ENCODE assay signal across 27 cellular contexts in genomic region chr6:24147453-24148153, GRCh38. TPM values are rescaled to one million over a fixed set of nuclear protein-coding genes. Genes with fewer than 3 reads are reported as not detected.
"Had no signal": no experiment of that assay in that cellular context is flagged by ENCODE, and none has a peak within 500 bp of the region (broad histone marks: within the 10 kb centered on the region; RNA-seq: fewer than 3 reads in every experiment).

No MANE protein-coding gene starts in this region.

- H3K9me3 ChIP-seq: neutrophil, ovary, psoas muscle, upper lobe of left lung had no signal

- ATAC-seq: activated CD8-positive, alpha-beta memory T cell treated with anti-CD3 and anti-CD28 coated beads, Interleukin-2, amount 10 ng/mL, durations not matched to agents 7 days and 5 days; activated CD8-positive, alpha-beta T cell treated with anti-CD3 and anti-CD28 coated beads for 36 hours; activated naive CD8-positive, alpha-beta T cell treated with anti-CD3 and anti-CD28 coated beads, Interleukin-2, amount 50 U/mL, for 24 hours; foreskin keratinocyte; psoas muscle; right cardiac atrium; stimulated activated effector memory CD8-positive, alpha-beta T cell treated with anti-CD3 and anti-CD28 coated beads, Interleukin-12 subunit alpha, Interleukin-12 subunit beta, amount 100 ng/mL, for 72 hours; stimulated activated naive CD8-positive, alpha-beta T cell treated with anti-CD3 and anti-CD28 coated beads, Interleukin-15, amount 100 ng/mL, for 72 hours had no signal

- H3K36me3 ChIP-seq: left ventricle myocardium inferior, neutrophil, ovary, upper lobe of left lung, WERI-Rb-1 had no signal

- H3K4me3 Mint-ChIP-seq: activated CD4-positive, alpha-beta T cell treated with anti-CD3 and anti-CD28 coated beads, Interleukin-2, amount 10 ng/mL, durations not matched to agents 7 days and 5 days; activated CD8-positive, alpha-beta memory T cell treated with anti-CD3 and anti-CD28 coated beads, Interleukin-2, amount 10 ng/mL, durations not matched to agents 7 days and 5 days; activated CD8-positive, alpha-beta T cell treated with anti-CD3 and anti-CD28 coated beads for 36 hours; activated naive CD8-positive, alpha-beta T cell treated with anti-CD3 and anti-CD28 coated beads, Interleukin-2, amount 50 U/mL, for 24 hours; nephron; stimulated activated effector memory CD8-positive, alpha-beta T cell treated with anti-CD3 and anti-CD28 coated beads, Interleukin-12 subunit alpha, Interleukin-12 subunit beta, amount 100 ng/mL, for 72 hours; stimulated activated naive CD8-positive, alpha-beta T cell treated with anti-CD3 and anti-CD28 coated beads, Interleukin-15, amount 100 ng/mL, for 72 hours had no signal

- H3K4me3 ChIP-seq: left ventricle myocardium inferior, ovary, psoas muscle, upper lobe of left lung had no signal

- H3K27ac ChIP-seq: foreskin keratinocyte, left ventricle myocardium inferior, neutrophil, ovary, psoas muscle, upper lobe of left lung, WERI-Rb-1 had no signal

- H3K27me3 Mint-ChIP-seq: activated CD4-positive, alpha-beta T cell treated with anti-CD3 and anti-CD28 coated beads, Interleukin-2, amount 10 ng/mL, durations not matched to agents 7 days and 5 days; activated CD8-positive, alpha-beta memory T cell treated with anti-CD3 and anti-CD28 coated beads, Interleukin-2, amount 10 ng/mL, durations not matched to agents 7 days and 5 days; activated naive CD8-positive, alpha-beta T cell treated with anti-CD3 and anti-CD28 coated beads, Interleukin-2, amount 50 U/mL, for 24 hours had no signal

- H3K4me1 ChIP-seq: foreskin keratinocyte, left ventricle myocardium inferior, psoas muscle, upper lobe of left lung had no signal

- H3K27ac Mint-ChIP-seq: activated CD4-positive, alpha-beta T cell treated with anti-CD3 and anti-CD28 coated beads, Interleukin-2, amount 10 ng/mL, durations not matched to agents 7 days and 5 days; activated CD8-positive, alpha-beta memory T cell treated with anti-CD3 and anti-CD28 coated beads, Interleukin-2, amount 10 ng/mL, durations not matched to agents 7 days and 5 days; activated CD8-positive, alpha-beta T cell treated with anti-CD3 and anti-CD28 coated beads for 36 hours; activated naive CD8-positive, alpha-beta T cell treated with anti-CD3 and anti-CD28 coated beads, Interleukin-2, amount 50 U/mL, for 24 hours; stimulated activated effector memory CD8-positive, alpha-beta T cell treated with anti-CD3 and anti-CD28 coated beads, Interleukin-12 subunit alpha, Interleukin-12 subunit beta, amount 100 ng/mL, for 72 hours; stimulated activated naive CD8-positive, alpha-beta T cell treated with anti-CD3 and anti-CD28 coated beads, Interleukin-15, amount 100 ng/mL, for 72 hours had no signal

- H3K9me3 Mint-ChIP-seq: activated CD4-positive, alpha-beta T cell treated with anti-CD3 and anti-CD28 coated beads, Interleukin-2, amount 10 ng/mL, durations not matched to agents 7 days and 5 days; activated CD8-positive, alpha-beta T cell treated with anti-CD3 and anti-CD28 coated beads for 36 hours; nephron had no signal

- H3K4me1 Mint-ChIP-seq: activated CD4-positive, alpha-beta T cell treated with anti-CD3 and anti-CD28 coated beads, Interleukin-2, amount 10 ng/mL, durations not matched to agents 7 days and 5 days; activated CD8-positive, alpha-beta memory T cell treated with anti-CD3 and anti-CD28 coated beads, Interleukin-2, amount 10 ng/mL, durations not matched to agents 7 days and 5 days; activated naive CD8-positive, alpha-beta T cell treated with anti-CD3 and anti-CD28 coated beads, Interleukin-2, amount 50 U/mL, for 24 hours; nephron; stimulated activated effector memory CD8-positive, alpha-beta T cell treated with anti-CD3 and anti-CD28 coated beads, Interleukin-12 subunit alpha, Interleukin-12 subunit beta, amount 100 ng/mL, for 72 hours; stimulated activated naive CD8-positive, alpha-beta T cell treated with anti-CD3 and anti-CD28 coated beads, Interleukin-15, amount 100 ng/mL, for 72 hours had no signal

- H3K36me3 Mint-ChIP-seq: activated CD8-positive, alpha-beta memory T cell treated with anti-CD3 and anti-CD28 coated beads, Interleukin-2, amount 10 ng/mL, durations not matched to agents 7 days and 5 days; stimulated activated effector memory CD8-positive, alpha-beta T cell treated with anti-CD3 and anti-CD28 coated beads, Interleukin-12 subunit alpha, Interleukin-12 subunit beta, amount 100 ng/mL, for 72 hours had no signal

- H3K27me3 ChIP-seq: foreskin keratinocyte, neutrophil, ovary, upper lobe of left lung had no signal

- DNase-seq: activated CD4-positive, alpha-beta T cell treated with anti-CD3 and anti-CD28 coated beads, Interleukin-2, amount 10 ng/mL, durations not matched to agents 7 days and 5 days; activated CD4-positive, CD25-positive, alpha-beta regulatory T cell treated with anti-CD3 and anti-CD28 coated beads, Interleukin-2, amount 50 U/mL, for 72 hours; activated CD8-positive, alpha-beta memory T cell treated with anti-CD3 and anti-CD28 coated beads, Interleukin-2, amount 10 ng/mL, durations not matched to agents 7 days and 5 days; activated CD8-positive, alpha-beta T cell treated with anti-CD3 and anti-CD28 coated beads for 36 hours; activated effector memory CD4-positive, alpha-beta T cell treated with anti-CD3 and anti-CD28 coated beads, Interleukin-2, amount 50 U/mL, for 16 hours; activated naive CD4-positive, alpha-beta T cell treated with anti-CD3 and anti-CD28 coated beads, Interleukin-2, amount 50 U/mL, for 16 hours; activated naive CD8-positive, alpha-beta T cell treated with anti-CD3 and anti-CD28 coated beads, Interleukin-2, amount 50 U/mL, for 24 hours; activated T-cell treated with anti-CD3 and anti-CD28 coated beads for 4 hours; effector CD8-positive, alpha-beta T cell; foreskin keratinocyte; glutamatergic neuron; left ventricle myocardium inferior; ovary; psoas muscle; right cardiac atrium; stimulated activated CD4-positive, alpha-beta T cell treated with anti-CD3 and anti-CD28 coated beads, Interleukin-1b, Interleukin-23, amount 100 ng/mL, for 48 hours; stimulated activated naive CD8-positive, alpha-beta T cell treated with anti-CD3 and anti-CD28 coated beads, Interleukin-15, amount 100 ng/mL, for 72 hours; T-helper 1 cell; upper lobe of left lung; WERI-Rb-1 had no signal

RNA-seq across cellular contexts. Expression of gene NRSN1, which starts 21.6 kb away (rescaled TPM):
- total RNA-seq: activated CD4-positive, alpha-beta T cell treated with anti-CD3 and anti-CD28 coated beads, Interleukin-2, amount 10 ng/mL, durations not matched to agents 7 days and 5 days; activated CD8-positive, alpha-beta memory T cell treated with anti-CD3 and anti-CD28 coated beads, Interleukin-2, amount 10 ng/mL, durations not matched to agents 7 days and 5 days; activated CD8-positive, alpha-beta T cell treated with anti-CD3 and anti-CD28 coated beads for 36 hours; foreskin keratinocyte; left ventricle myocardium inferior; lung microvascular endothelial cell; mononuclear cell; myocyte; ovary; psoas muscle; right cardiac atrium; skeletal muscle tissue; upper lobe of left lung had no signal
- polyA plus RNA-seq: foreskin keratinocyte had no signal
